ENCODE assay signal across 28 cellular contexts in genomic region chr10:127869329-127869728, GRCh38. TPM values are rescaled to one million over a fixed set of nuclear protein-coding genes. Genes with fewer than 3 reads are reported as not detected.
DNase-seq lines count a peak whose midpoint lies in the region; ATAC-seq, FAIRE-seq and TF ChIP-seq lines count a peak whose summit lies in the region.
"Had no signal": no experiment of that assay in that cellular context is flagged by ENCODE, and none has a peak within 500 bp of the region (broad histone marks: within the 10 kb centered on the region; RNA-seq: fewer than 3 reads in every experiment).

No MANE protein-coding gene starts in this region.

- TF ChIP-seq CTCF in HepG2 (CRISPR knock-in tag; IDR thresholded peaks at IDR 0.05) (no peak), right lobe of liver (IDR thresholded peaks at IDR 0.05) (no peak), bronchial epithelial cell (IDR thresholded peaks at IDR 0.05; ENCODE audit: insufficient read depth, low read length, severe bottlenecking) (no peak), epithelial cell of esophagus (IDR thresholded peaks at IDR 0.05; ENCODE audit: insufficient read depth, low read depth, low read length, missing control alignments) (no peak)

- TF ChIP-seq RAD21 in HepG2 (CRISPR knock-in tag; IDR thresholded peaks at IDR 0.05): no peak

- no peaks in the 10 kb centered on the region for H3K79me2 ChIP-seq in HepG2 (ENCODE audit: insufficient read depth, low read length)

- ATAC-seq in HepG2 (no peak), right lobe of liver (no peak)
- ATAC-seq: A549, GM12878 had no signal

- CTCF ChIA-PET in HepG2 (lab: Yijun Ruan, JAX; ENCODE audit: low intra/inter-chr PET ratio, low total read pairs): no interaction called here

- FAIRE-seq in HepG2 (lab: Jason Lieb, UNC) (no peak), bronchial epithelial cell (lab: Jason Lieb, UNC) (no peak)
- FAIRE-seq: A549, GM12878, GM12892, GM18507 had no signal

- TF ChIP-seq POLR2A in HepG2 (IDR thresholded peaks at IDR 0.05; ENCODE audit: insufficient read depth in 1 of 2, low read depth in 2 of 2, low read length in 2 of 2) (no peak), right lobe of liver (IDR thresholded peaks at IDR 0.05) (no peak)

- no peaks in the 10 kb centered on the region for H4K20me1 ChIP-seq in HepG2 (ENCODE audit: insufficient read depth, low read length)
- H4K20me1 ChIP-seq: BLaER1 had no signal

- DNase-seq in HepG2 (ENCODE audit: low spot score) (no peak), right lobe of liver (no peak), bronchial epithelial cell (ENCODE audit: low read depth) (peak; percentile 55), epithelial cell of esophagus (ENCODE audit: low read depth) (peak; percentile 17), AG08395 (ENCODE audit: low spot score) (no peak), NCI-H1105 treated with DMSO at 0.1 percent for 48 hours (lab: John Stamatoyannopoulos, UW) (no peak)
- DNase-seq: BE2C; C1 segment of cervical spinal cord; CD4-positive, alpha-beta memory T cell; CD4-positive, CD25-positive, alpha-beta regulatory T cell; CD8-positive, alpha-beta memory T cell; COR-L47; DMS 273 treated with DMSO at 0.1 percent for 48 hours; DMS153; DMS53; DMS79; DND-41; EL; GDM1 had no signal

- no peak overlapping the region for H2AFZ ChIP-seq in HepG2 (ENCODE audit: low read length)

- H3K4me2 ChIP-seq in HepG2 (ENCODE audit: low read depth, low read length): no peak overlapping the region
- H3K4me2 ChIP-seq: A549, BLaER1 had no signal

- intact Hi-C loops in HepG2 (cut with micrococcal nuclease; ENCODE audit: unreplicated experiment): no loop called here
- intact Hi-C loops in right lobe of liver (cut with DNase I): no loop called here

- H3K36me3 ChIP-seq in HepG2 (replicated peaks in 1 of 2; ENCODE audit: control insufficient read depth in 1 of 2, insufficient read depth in 2 of 2, low read length in 2 of 2) (no peaks in the 10 kb centered on the region), right lobe of liver (no peaks in the 10 kb centered on the region), bronchial epithelial cell (ENCODE audit: control insufficient read depth, insufficient read depth, low read length) (no peaks in the 10 kb centered on the region)
- H3K36me3 ChIP-seq: BE2C, BLaER1 had no signal

- POLR2A ChIA-PET in HepG2 (lab: Yijun Ruan, JAX): no interaction called here

- no peak overlapping the region for H3K27ac ChIP-seq in HepG2 (ENCODE audit: extremely low read length, insufficient read depth, low read length)
- no peak overlapping the region for H3K27ac ChIP-seq in right lobe of liver
- H3K27ac ChIP-seq: 22Rv1, A549, BLaER1 had no signal

- H3K27me3 ChIP-seq in HepG2 (ENCODE audit: control insufficient read depth in 1 of 2, insufficient read depth in 2 of 2, low read length in 2 of 2): no peaks in the 10 kb centered on the region
- H3K27me3 ChIP-seq in right lobe of liver: no peaks in the 10 kb centered on the region
- H3K27me3 ChIP-seq in bronchial epithelial cell (ENCODE audit: control insufficient read depth, insufficient read depth, low read length): no peaks in the 10 kb centered on the region
- H3K27me3 ChIP-seq: BE2C, BLaER1 had no signal

- H3K9me3 ChIP-seq in HepG2 (ENCODE audit: low read length): peaks cover 18% of the 10 kb centered on the region; the same call in 1 of the 2 replicates
- H3K9me3 ChIP-seq in right lobe of liver: no peaks in the 10 kb centered on the region
- H3K9me3 ChIP-seq: BE2C had no signal

- BruUV-seq in HepG2 (replicated peaks; lab: Mats Ljungman, UMichigan): no TSS peak

- in situ Hi-C loops in HepG2 (cut with HindIII; ENCODE audit: extremely low pct_ligation_motif_present, low pct_unique_long_range_greater_than_20kb): loop anchor here (25.0 kb wide), 1 partner anchor 632 kb away; no protein-coding TSS in a partner anchor

- peaks cover 31% of the 10 kb centered on the region for H3K4me1 ChIP-seq in HepG2 (ENCODE audit: insufficient read depth, low read length)
- peaks cover 0 to 29% (median 10%) of the 10 kb centered on the region in 4 donors for H3K4me1 ChIP-seq in right lobe of liver
- H3K4me1 ChIP-seq: A549, BE2C had no signal

- no peak overlapping the region for H3K9ac ChIP-seq in HepG2 (ENCODE audit: insufficient read depth, low read depth, low read length)
- H3K9ac ChIP-seq: BLaER1 had no signal

- TF ChIP-seq EP300 in HepG2 (IDR thresholded peaks at IDR 0.05; ENCODE audit: low read depth in 2 of 2, low read length in 2 of 2): no peak
- no peak for TF ChIP-seq EP300 in HepG2 (CRISPR knock-in tag; IDR thresholded peaks at IDR 0.05; ENCODE audit: borderline replicate concordance)

- H3K4me3 ChIP-seq in HepG2 (replicated peaks in 1 of 3; ENCODE audit: insufficient read depth in 1 of 3, low read depth in 2 of 3, low read length in 3 of 3): no peak overlapping the region
- H3K4me3 ChIP-seq in right lobe of liver: no peak overlapping the region
- no peak overlapping the region for H3K4me3 ChIP-seq in bronchial epithelial cell (ENCODE audit: low read depth, low read length)
- no peak overlapping the region for H3K4me3 ChIP-seq in epithelial cell of esophagus (ENCODE audit: low read length)
- H3K4me3 ChIP-seq: A549, BLaER1, GM12878 had no signal

RNA-seq across cellular contexts. Expression of gene CLRN3, which starts 23.4 kb away (rescaled TPM):
- not detected in 2 replicates for total RNA-seq in HepG2 (2016; rRNA removed; fragmentation: Illumina TruSeq; extraction: Trizol)
- not detected in 2 replicates for total RNA-seq in HepG2 (2016; cell fraction: cytosol; rRNA removed; fragmentation: Illumina TruSeq; extraction: Trizol; ENCODE audit: low read depth)
- not detected in 2 replicates for total RNA-seq in HepG2 (2016; cell fraction: insoluble cytoplasmic fraction; rRNA removed; fragmentation: Illumina TruSeq; extraction: Trizol)
- total RNA-seq in HepG2 (2016; cell fraction: membrane; rRNA removed; fragmentation: Illumina TruSeq; extraction: Trizol): not detected in 2 replicates
- not detected in 2 replicates for total RNA-seq in HepG2 (2016; cell fraction: nucleus; rRNA removed; fragmentation: Illumina TruSeq; extraction: Trizol)
- not detected in 2 replicates for polyA plus RNA-seq in HepG2 (2011; rRNA removed)
- not detected in 2 replicates for polyA plus RNA-seq in HepG2 (2011; cell fraction: cytosol; rRNA removed)
- not detected in 2 replicates for polyA plus RNA-seq in HepG2 (2011; cell fraction: nucleus; rRNA removed)
- polyA plus RNA-seq in HepG2 (2012): not detected in 2 replicates
- polyA plus RNA-seq in HepG2 (2016; cell fraction: cytosol; fragmentation: Illumina TruSeq; extraction: Trizol; ENCODE audit: low read depth): not detected in 2 replicates
- polyA plus RNA-seq in HepG2 (2016; cell fraction: insoluble cytoplasmic fraction; fragmentation: Illumina TruSeq; extraction: Trizol; ENCODE audit: low read depth): not detected in 2 replicates
- polyA plus RNA-seq in HepG2 (2016; cell fraction: membrane; fragmentation: Illumina TruSeq; extraction: Trizol; ENCODE audit: low read depth): not detected in 2 replicates
- not detected in 2 replicates for polyA plus RNA-seq in HepG2 (2016; cell fraction: nucleus; fragmentation: Illumina TruSeq; extraction: Trizol; ENCODE audit: insufficient read depth, low read depth)
- not detected in 2 replicates for polyA minus RNA-seq in HepG2 (2011; rRNA and poly(A)+ RNA removed; ENCODE audit: low replicate concordance)
- not detected in 2 replicates for polyA minus RNA-seq in HepG2 (2011; cell fraction: cytosol; rRNA and poly(A)+ RNA removed)
- polyA minus RNA-seq in HepG2 (2011; cell fraction: nucleus; rRNA and poly(A)+ RNA removed): not detected in 2 replicates
- total RNA-seq in right lobe of liver: 10 to 100 TPM in 5 of 6 experiments, 1 to 10 TPM in 1; 9.6 to 28.5 (median 18.1) TPM
- total RNA-seq in bronchial epithelial cell: not detected in 2 replicates
- total RNA-seq: A172; CD4-positive, alpha-beta memory T cell; CD4-positive, CD25-positive, alpha-beta regulatory T cell; CD8-positive, alpha-beta memory T cell; Daoy; G401; GM12878 had no signal
- polyA plus RNA-seq: CD4-positive, alpha-beta memory T cell; CD4-positive, CD25-positive, alpha-beta regulatory T cell; CD8-positive, alpha-beta memory T cell; GM12878 had no signal

RNA-seq across cellular contexts. Expression of gene PTPRE, which starts 37.6 kb away (rescaled TPM):
- 0.02 TPM in 1 of 2 replicates, not detected in the other for total RNA-seq in HepG2 (2016; rRNA removed; fragmentation: Illumina TruSeq; extraction: Trizol)
- total RNA-seq in HepG2 (2016; cell fraction: cytosol; rRNA removed; fragmentation: Illumina TruSeq; extraction: Trizol; ENCODE audit: low read depth): not detected in 2 replicates
- total RNA-seq in HepG2 (2016; cell fraction: insoluble cytoplasmic fraction; rRNA removed; fragmentation: Illumina TruSeq; extraction: Trizol): not detected in 2 replicates
- not detected in 2 replicates for total RNA-seq in HepG2 (2016; cell fraction: membrane; rRNA removed; fragmentation: Illumina TruSeq; extraction: Trizol)
- 0.09 TPM in 1 of 2 replicates, not detected in the other for total RNA-seq in HepG2 (2016; cell fraction: nucleus; rRNA removed; fragmentation: Illumina TruSeq; extraction: Trizol)
- polyA plus RNA-seq in HepG2 (2011; rRNA removed): 0.01 and 0.04 TPM in 2 replicates
- polyA plus RNA-seq in HepG2 (2011; cell fraction: cytosol; rRNA removed): not detected in 2 replicates
- polyA plus RNA-seq in HepG2 (2011; cell fraction: nucleus; rRNA removed): 0.19 TPM in 1 of 2 replicates, not detected in the other
- polyA plus RNA-seq in HepG2 (2012): not detected in 2 replicates
- not detected in 2 replicates for polyA plus RNA-seq in HepG2 (2016; cell fraction: cytosol; fragmentation: Illumina TruSeq; extraction: Trizol; ENCODE audit: low read depth)
- polyA plus RNA-seq in HepG2 (2016; cell fraction: insoluble cytoplasmic fraction; fragmentation: Illumina TruSeq; extraction: Trizol; ENCODE audit: low read depth): not detected in 2 replicates
- polyA plus RNA-seq in HepG2 (2016; cell fraction: membrane; fragmentation: Illumina TruSeq; extraction: Trizol; ENCODE audit: low read depth): not detected in 2 replicates
- not detected in 2 replicates for polyA plus RNA-seq in HepG2 (2016; cell fraction: nucleus; fragmentation: Illumina TruSeq; extraction: Trizol; ENCODE audit: insufficient read depth, low read depth)
- polyA minus RNA-seq in HepG2 (2011; rRNA and poly(A)+ RNA removed; ENCODE audit: low replicate concordance): 0.04 and 4.6 TPM in 2 replicates
- polyA minus RNA-seq in HepG2 (2011; cell fraction: cytosol; rRNA and poly(A)+ RNA removed): not detected in 2 replicates
- not detected in 2 replicates for polyA minus RNA-seq in HepG2 (2011; cell fraction: nucleus; rRNA and poly(A)+ RNA removed)
- 1 to 10 TPM; 2.3 to 9.2 (median 2.7) TPM for total RNA-seq in right lobe of liver
- total RNA-seq in bronchial epithelial cell: 5.9 and 7.9 TPM in 2 replicates
- total RNA-seq: G401 had no signal

Comparison
In these comparisons a context has a peak if more than half of its experiments do, and no peak if none do; other contexts are left out.
1. RNA of gene CLRN3, which starts 23.4 kb away (total RNA-seq): 9.6 to 28.5 TPM in right lobe of liver; not detected in HepG2 and not detected in bronchial epithelial cell; every median in the first group is over 10 times any median in the second.
2. DNase-seq: peak in bronchial epithelial cell (single experiment) and epithelial cell of esophagus (single experiment); none in HepG2 (single experiment), right lobe of liver (0 of 3), AG08395 (single experiment) and NCI-H1105 treated with DMSO at 0.1 percent for 48 hours (single experiment).